1 cellular context compared by ENCODE assay signal in genomic region chr20:14925286-14925685, GRCh38.
TF ChIP-seq lines count a peak whose summit lies in the region.

No MANE protein-coding gene starts in this region.

TF ChIP-seq in SK-N-SH, 30 proteins besides CTCF, POLR2A, EP300 and RAD21 (continued from another document):
- TF ChIP-seq PBX3 (IDR thresholded peaks at IDR 0.05), result peak; percentile 37; the same call in 1 of the 2 replicates
- no peak for TF ChIP-seq MXI1 (IDR thresholded peaks at IDR 0.05; ENCODE audit: low read depth, low read length)
- TF ChIP-seq YY1 (IDR thresholded peaks at IDR 0.05; ENCODE audit: low read depth), result no peak
- TF ChIP-seq SIN3A (IDR thresholded peaks at IDR 0.05; ENCODE audit: borderline replicate concordance, low read depth, low read length), result no peak
- peak; percentile 56 for TF ChIP-seq FOSL2 (IDR thresholded peaks at IDR 0.05; ENCODE audit: borderline replicate concordance, low read depth)
- no peak for TF ChIP-seq EZH2phosphoT487 (IDR thresholded peaks at IDR 0.05; ENCODE audit: borderline replicate concordance, low read depth)
- no peak for TF ChIP-seq USF2 (IDR thresholded peaks at IDR 0.05; ENCODE audit: borderline replicate concordance, low read depth, low read length)
- TF ChIP-seq RCOR1 (IDR thresholded peaks at IDR 0.05; ENCODE audit: low read length), result no peak
- no peak for TF ChIP-seq POLR2AphosphoS5 (IDR thresholded peaks at IDR 0.05; ENCODE audit: low read depth, low read length)
- no peak for TF ChIP-seq ZBTB33 (IDR thresholded peaks at IDR 0.05; ENCODE audit: borderline replicate concordance, low read depth)
- no peak for TF ChIP-seq RXRA (IDR thresholded peaks at IDR 0.05; ENCODE audit: borderline replicate concordance, low read depth)
- TF ChIP-seq NRF1 (IDR thresholded peaks at IDR 0.05; ENCODE audit: low read depth, low read length), result no peak
- peak; percentile 22; the same call in 1 of the 2 replicates for TF ChIP-seq NFIC (IDR thresholded peaks at IDR 0.05; ENCODE audit: borderline replicate concordance)
- 0 out of 2 replicates have a peak, but pooled peaks have one; percentile 33 for TF ChIP-seq MEF2A (IDR thresholded peaks at IDR 0.05; ENCODE audit: borderline replicate concordance, low read depth)
- TF ChIP-seq TAF1 (IDR thresholded peaks at IDR 0.05; ENCODE audit: borderline replicate concordance, low read depth, low read length), result no peak
- no peak for TF ChIP-seq FOXJ3 (CRISPR knock-in tag; IDR thresholded peaks at IDR 0.05)
- TF ChIP-seq RFX5 (IDR thresholded peaks at IDR 0.05; ENCODE audit: low read length), result no peak
- TF ChIP-seq USF1 (IDR thresholded peaks at IDR 0.05; ENCODE audit: borderline replicate concordance, low read depth), result no peak
- TF ChIP-seq GABPA (IDR thresholded peaks at IDR 0.05; ENCODE audit: low read depth), result no peak
- no peak for TF ChIP-seq ELF1 (IDR thresholded peaks at IDR 0.05)
- TF ChIP-seq SMC3 (IDR thresholded peaks at IDR 0.05; ENCODE audit: low read depth, low read length), result no peak
- no peak for TF ChIP-seq MAX (IDR thresholded peaks at IDR 0.05; ENCODE audit: low read depth)
- TF ChIP-seq FOXM1 (IDR thresholded peaks at IDR 0.05; ENCODE audit: low read depth), result no peak
TF ChIP-seq in SK-N-SH: peak in this region for 5.
